In genomic region chr1:205543351-205544305, GRCh38 we compare ENCODE assay signal across 9 cellular contexts. TPM values are rescaled to one million over a fixed set of nuclear protein-coding genes. Genes with fewer than 3 reads are reported as not detected.
DNase-seq lines count a peak whose midpoint lies in the region; ATAC-seq lines count a peak whose summit lies in the region.
"Had no signal": no experiment of that assay in that cellular context is flagged by ENCODE, and none has a peak within 500 bp of the region (broad histone marks: within the 10 kb centered on the region; RNA-seq: fewer than 3 reads in every experiment).

No MANE protein-coding gene starts in this region.

- H3K9me3 Mint-ChIP-seq in activated T-helper 2 cell treated with anti-CD3 and anti-CD28 coated beads, Interferon-gamma antibody, Interleukin-2, Interleukin-4, amounts not matched to agents 10 μg/mL and 5 μg/mL and 100 μg/mL, durations not matched to agents 14 hours and 24 hours and 36 hours, result no peaks in the 10 kb centered on the region
- H3K9me3 Mint-ChIP-seq: activated B cell treated with CpG ODN at 0.5 μM for 24 hours had no signal

- DNase-seq in ELR (ENCODE audit: low read depth) (peak; percentile 75), NCI-H1436 (lab: John Stamatoyannopoulos, UW) (peak; percentile 78), head of caudate nucleus (peak; percentile 63 to 93 (median 82)), non-pigmented ciliary epithelial cell (ENCODE audit: low read depth) (peak; percentile 50), NCI-H187 (lab: John Stamatoyannopoulos, UW) (no peak)
- no peak for DNase-seq in activated T-helper 2 cell treated with anti-CD3 and anti-CD28 coated beads, Interferon-gamma antibody, Interleukin-2, Interleukin-4, amounts not matched to agents 10 μg/mL and 5 μg/mL and 100 μg/mL, durations not matched to agents 14 hours and 24 hours and 36 hours (ENCODE audit: low spot score)
- DNase-seq: activated B cell treated with CpG ODN at 0.5 μM for 24 hours had no signal

- H3K27me3 Mint-ChIP-seq in activated T-helper 2 cell treated with anti-CD3 and anti-CD28 coated beads, Interferon-gamma antibody, Interleukin-2, Interleukin-4, amounts not matched to agents 10 μg/mL and 5 μg/mL and 100 μg/mL, durations not matched to agents 14 hours and 24 hours and 36 hours (ENCODE audit: low read depth), result peaks cover 24% of the 10 kb centered on the region

- H3K4me3 Mint-ChIP-seq in activated T-helper 2 cell treated with anti-CD3 and anti-CD28 coated beads, Interferon-gamma antibody, Interleukin-2, Interleukin-4, amounts not matched to agents 10 μg/mL and 5 μg/mL and 100 μg/mL, durations not matched to agents 14 hours and 24 hours and 36 hours (ENCODE audit: low read depth), result peak overlapping the region; percentile 47
- H3K4me3 Mint-ChIP-seq: activated B cell treated with CpG ODN at 0.5 μM for 24 hours had no signal

- ATAC-seq in HG02870 (IDR thresholded peaks at IDR 0.05; ENCODE audit: unreplicated experiment) (no peak), GM19351 (IDR thresholded peaks at IDR 0.05; ENCODE audit: unreplicated experiment) (no peak)

- H3K4me1 Mint-ChIP-seq in activated T-helper 2 cell treated with anti-CD3 and anti-CD28 coated beads, Interferon-gamma antibody, Interleukin-2, Interleukin-4, amounts not matched to agents 10 μg/mL and 5 μg/mL and 100 μg/mL, durations not matched to agents 14 hours and 24 hours and 36 hours (ENCODE audit: low read depth), result peaks cover 5% of the 10 kb centered on the region

- intact Hi-C loops in activated T-helper 2 cell treated with anti-CD3 and anti-CD28 coated beads, Interferon-gamma antibody, Interleukin-2, Interleukin-4, amounts not matched to agents 10 μg/mL and 5 μg/mL and 100 μg/mL, durations not matched to agents 14 hours and 24 hours and 36 hours (cut with micrococcal nuclease), result no loop called here
- intact Hi-C loops in head of caudate nucleus (cut with DNase I), result no loop called here

- peak overlapping the region; percentile 33 for H3K27ac Mint-ChIP-seq in activated T-helper 2 cell treated with anti-CD3 and anti-CD28 coated beads, Interferon-gamma antibody, Interleukin-2, Interleukin-4, amounts not matched to agents 10 μg/mL and 5 μg/mL and 100 μg/mL, durations not matched to agents 14 hours and 24 hours and 36 hours
- H3K27ac Mint-ChIP-seq: activated B cell treated with CpG ODN at 0.5 μM for 24 hours had no signal

- H3K36me3 Mint-ChIP-seq in activated T-helper 2 cell treated with anti-CD3 and anti-CD28 coated beads, Interferon-gamma antibody, Interleukin-2, Interleukin-4, amounts not matched to agents 10 μg/mL and 5 μg/mL and 100 μg/mL, durations not matched to agents 14 hours and 24 hours and 36 hours (ENCODE audit: low read depth), result no peaks in the 10 kb centered on the region

RNA-seq across cellular contexts. Expression of gene CDK18, which starts 39.2 kb away (rescaled TPM):
- total RNA-seq in activated T-helper 2 cell treated with anti-CD3 and anti-CD28 coated beads, Interferon-gamma antibody, Interleukin-2, Interleukin-4, amounts not matched to agents 10 μg/mL and 5 μg/mL and 100 μg/mL, durations not matched to agents 14 hours and 24 hours and 36 hours, result 0.37 and 0.68 TPM in 2 replicates

Comparison
In these comparisons a context has a peak if more than half of its experiments do, and no peak if none do; other contexts are left out.
1. DNase-seq: peak in ELR (single experiment), NCI-H1436 (single experiment), head of caudate nucleus (42 of 42) and non-pigmented ciliary epithelial cell (single experiment); none in activated T-helper 2 cell treated with anti-CD3 and anti-CD28 coated beads, Interferon-gamma antibody, Interleukin-2, Interleukin-4, amounts not matched to agents 10 μg/mL and 5 μg/mL and 100 μg/mL, durations not matched to agents 14 hours and 24 hours and 36 hours (single experiment) and NCI-H187 (0 of 2).